ENCODE assay signal across 1 cellular context in the genomic region with DNA sequence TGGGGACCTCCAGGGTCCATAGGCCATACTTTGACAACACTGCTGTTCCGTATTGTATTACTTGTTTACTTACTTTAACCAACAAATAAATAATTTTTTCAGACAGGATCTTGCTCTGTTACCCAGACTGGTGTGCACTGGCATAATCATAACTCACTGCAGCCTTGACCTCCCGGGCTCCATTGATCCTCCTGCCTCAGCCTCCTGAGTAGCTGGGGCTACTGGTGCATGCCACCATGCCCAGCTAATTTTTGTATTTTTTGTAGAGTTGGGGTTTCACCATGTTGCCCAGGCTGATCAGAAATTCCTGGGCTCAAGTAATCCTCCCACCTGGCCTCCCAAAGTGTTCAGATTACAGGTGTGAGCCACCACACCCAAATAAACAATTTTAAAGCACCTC.
TF ChIP-seq lines count a peak whose summit lies in the region.

No MANE protein-coding gene starts in this region.

TF ChIP-seq in HepG2, 621 proteins besides CTCF, POLR2A, EP300 and RAD21:
- TF ChIP-seq ZNF225 (CRISPR knock-in tag; IDR thresholded peaks at IDR 0.05) (no peak), ZNF816 (CRISPR knock-in tag; IDR thresholded peaks at IDR 0.05; ENCODE audit: borderline replicate concordance) (no peak), ZNF280D (CRISPR knock-in tag; IDR thresholded peaks at IDR 0.05) (0 out of 2 replicates have a peak, but pooled peaks have one; percentile 52), SALL1 (CRISPR knock-in tag; IDR thresholded peaks at IDR 0.05) (peak; percentile 24; the same call in 1 of the 2 replicates), TBX2 (CRISPR knock-in tag; IDR thresholded peaks at IDR 0.05; ENCODE audit: borderline replicate concordance) (no peak), SOX5 (CRISPR knock-in tag; IDR thresholded peaks at IDR 0.05; ENCODE audit: borderline replicate concordance) (0 out of 2 replicates have a peak, but pooled peaks have one; percentile 17), ZMYM3 (CRISPR knock-in tag; IDR thresholded peaks at IDR 0.05) (peak; percentile 71), ZFP90 (CRISPR knock-in tag; IDR thresholded peaks at IDR 0.05; ENCODE audit: borderline replicate concordance) (no peak), TOE1 (CRISPR knock-in tag; IDR thresholded peaks at IDR 0.05) (no peak), TFE3 (CRISPR knock-in tag; IDR thresholded peaks at IDR 0.05) (no peak), ZNF10 (CRISPR knock-in tag; IDR thresholded peaks at IDR 0.05; ENCODE audit: borderline replicate concordance, low read depth) (no peak), ATF1 (CRISPR knock-in tag; IDR thresholded peaks at IDR 0.05) (no peak), ZNF550 (CRISPR knock-in tag; IDR thresholded peaks at IDR 0.05; ENCODE audit: borderline replicate concordance) (no peak), ZNF460 (CRISPR knock-in tag; IDR thresholded peaks at IDR 0.05; ENCODE audit: borderline replicate concordance) (peak; percentile 24; the same call in 1 of the 2 replicates), PAXIP1 (CRISPR knock-in tag; conservative IDR thresholded peaks at IDR 0.05) (no peak), DBP (CRISPR knock-in tag; IDR thresholded peaks at IDR 0.05; ENCODE audit: not compliant biosample characterization) (no peak)
- TF ChIP-seq, protein P1, sequence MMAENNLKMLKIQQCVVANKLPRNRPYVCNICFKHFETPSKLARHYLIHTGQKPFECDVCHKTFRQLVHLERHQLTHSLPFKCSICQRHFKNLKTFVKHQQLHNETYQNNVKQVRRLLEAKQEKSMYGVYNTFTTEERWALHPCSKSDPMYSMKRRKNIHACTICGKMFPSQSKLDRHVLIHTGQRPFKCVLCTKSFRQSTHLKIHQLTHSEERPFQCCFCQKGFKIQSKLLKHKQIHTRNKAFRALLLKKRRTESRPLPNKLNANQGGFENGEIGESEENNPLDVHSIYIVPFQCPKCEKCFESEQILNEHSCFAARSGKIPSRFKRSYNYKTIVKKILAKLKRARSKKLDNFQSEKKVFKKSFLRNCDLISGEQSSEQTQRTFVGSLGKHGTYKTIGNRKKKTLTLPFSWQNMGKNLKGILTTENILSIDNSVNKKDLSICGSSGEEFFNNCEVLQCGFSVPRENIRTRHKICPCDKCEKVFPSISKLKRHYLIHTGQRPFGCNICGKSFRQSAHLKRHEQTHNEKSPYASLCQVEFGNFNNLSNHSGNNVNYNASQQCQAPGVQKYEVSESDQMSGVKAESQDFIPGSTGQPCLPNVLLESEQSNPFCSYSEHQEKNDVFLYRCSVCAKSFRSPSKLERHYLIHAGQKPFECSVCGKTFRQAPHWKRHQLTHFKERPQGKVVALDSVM (CRISPR knock-in tag; IDR thresholded peaks at IDR 0.05): peak; percentile 93
- TF ChIP-seq, protein P2, sequence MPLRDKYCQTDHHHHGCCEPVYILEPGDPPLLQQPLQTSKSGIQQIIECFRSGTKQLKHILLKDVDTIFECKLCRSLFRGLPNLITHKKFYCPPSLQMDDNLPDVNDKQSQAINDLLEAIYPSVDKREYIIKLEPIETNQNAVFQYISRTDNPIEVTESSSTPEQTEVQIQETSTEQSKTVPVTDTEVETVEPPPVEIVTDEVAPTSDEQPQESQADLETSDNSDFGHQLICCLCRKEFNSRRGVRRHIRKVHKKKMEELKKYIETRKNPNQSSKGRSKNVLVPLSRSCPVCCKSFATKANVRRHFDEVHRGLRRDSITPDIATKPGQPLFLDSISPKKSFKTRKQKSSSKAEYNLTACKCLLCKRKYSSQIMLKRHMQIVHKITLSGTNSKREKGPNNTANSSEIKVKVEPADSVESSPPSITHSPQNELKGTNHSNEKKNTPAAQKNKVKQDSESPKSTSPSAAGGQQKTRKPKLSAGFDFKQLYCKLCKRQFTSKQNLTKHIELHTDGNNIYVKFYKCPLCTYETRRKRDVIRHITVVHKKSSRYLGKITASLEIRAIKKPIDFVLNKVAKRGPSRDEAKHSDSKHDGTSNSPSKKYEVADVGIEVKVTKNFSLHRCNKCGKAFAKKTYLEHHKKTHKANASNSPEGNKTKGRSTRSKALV (CRISPR knock-in tag; IDR thresholded peaks at IDR 0.05): no peak
- TF ChIP-seq, protein P3, sequence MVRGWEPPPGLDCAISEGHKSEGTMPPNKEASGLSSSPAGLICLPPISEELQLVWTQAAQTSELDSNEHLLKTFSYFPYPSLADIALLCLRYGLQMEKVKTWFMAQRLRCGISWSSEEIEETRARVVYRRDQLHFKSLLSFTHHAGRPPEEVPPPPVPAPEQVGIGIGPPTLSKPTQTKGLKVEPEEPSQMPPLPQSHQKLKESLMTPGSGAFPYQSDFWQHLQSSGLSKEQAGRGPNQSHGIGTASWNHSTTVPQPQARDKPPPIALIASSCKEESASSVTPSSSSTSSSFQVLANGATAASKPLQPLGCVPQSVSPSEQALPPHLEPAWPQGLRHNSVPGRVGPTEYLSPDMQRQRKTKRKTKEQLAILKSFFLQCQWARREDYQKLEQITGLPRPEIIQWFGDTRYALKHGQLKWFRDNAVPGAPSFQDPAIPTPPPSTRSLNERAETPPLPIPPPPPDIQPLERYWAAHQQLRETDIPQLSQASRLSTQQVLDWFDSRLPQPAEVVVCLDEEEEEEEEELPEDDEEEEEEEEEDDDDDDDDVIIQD (CRISPR knock-in tag; IDR thresholded peaks at IDR 0.05; ENCODE audit: low read depth): no peak
